ENCODE assay signal across 18 cellular contexts in genomic region chr18:35683021-35683420, GRCh38.
"Had no signal": no experiment of that assay in that cellular context is flagged by ENCODE, and none has a peak within 500 bp of the region (broad histone marks: within the 10 kb centered on the region; RNA-seq: fewer than 3 reads in every experiment).

No MANE protein-coding gene starts in this region.

- H3K9me3 ChIP-seq: esophagus squamous epithelium, gastrocnemius medialis, prostate gland, right lobe of liver, thoracic aorta had no signal

- H3K4me3 ChIP-seq: esophagus squamous epithelium, gastrocnemius medialis, hepatocyte, prostate gland, right lobe of liver, thoracic aorta had no signal

- H3K4me3 Mint-ChIP-seq: activated CD8-positive, alpha-beta T cell treated with anti-CD3 and anti-CD28 coated beads for 36 hours; activated naive CD8-positive, alpha-beta T cell treated with anti-CD3 and anti-CD28 coated beads, Interleukin-2, amount 10 ng/mL, durations not matched to agents 7 days and 5 days; activated T-cell treated with anti-CD3 and anti-CD28 coated beads, Interleukin-2, amount 50 U/mL, for 72 hours; mesothelial cell of epicardium; naive thymus-derived CD4-positive, alpha-beta T cell; stimulated activated naive CD8-positive, alpha-beta T cell treated with anti-CD3 and anti-CD28 coated beads, Interleukin-15, Interleukin-2, amounts not matched to agents 100 ng/mL and 50 ng/mL, for 24 hours had no signal

- H3K27me3 ChIP-seq: esophagus squamous epithelium, gastrocnemius medialis, hepatocyte, right lobe of liver had no signal

- H3K36me3 ChIP-seq: prostate gland, right lobe of liver, thoracic aorta, WERI-Rb-1 had no signal

- H3K4me1 Mint-ChIP-seq: activated naive CD8-positive, alpha-beta T cell treated with anti-CD3 and anti-CD28 coated beads, Interleukin-2, amount 10 ng/mL, durations not matched to agents 7 days and 5 days had no signal

- DNase-seq: activated CD4-positive, alpha-beta T cell treated with anti-CD3 and anti-CD28 coated beads for 4 hours; activated CD8-positive, alpha-beta memory T cell treated with anti-CD3 and anti-CD28 coated beads, Interleukin-2, amount 50 U/mL, for 4 hours; activated CD8-positive, alpha-beta T cell treated with anti-CD3 and anti-CD28 coated beads for 36 hours; activated naive CD8-positive, alpha-beta T cell treated with anti-CD3 and anti-CD28 coated beads, Interleukin-2, amount 10 ng/mL, durations not matched to agents 7 days and 5 days; activated T-cell treated with anti-CD3 and anti-CD28 coated beads, Interleukin-2, amount 50 U/mL, for 72 hours; aorta; esophagus squamous epithelium; gastrocnemius medialis; kidney; naive thymus-derived CD4-positive, alpha-beta T cell; right lobe of liver; stimulated activated CD4-positive, alpha-beta T cell treated with anti-CD3 and anti-CD28 coated beads, Interleukin-4, amount 100 ng/mL, for 1 hour; WERI-Rb-1 had no signal

- H3K4me1 ChIP-seq: esophagus squamous epithelium, gastrocnemius medialis, prostate gland, right lobe of liver had no signal

- FAIRE-seq: kidney had no signal

- H3K9me3 Mint-ChIP-seq: activated CD8-positive, alpha-beta T cell treated with anti-CD3 and anti-CD28 coated beads for 36 hours; activated naive CD8-positive, alpha-beta T cell treated with anti-CD3 and anti-CD28 coated beads, Interleukin-2, amount 10 ng/mL, durations not matched to agents 7 days and 5 days; activated T-cell treated with anti-CD3 and anti-CD28 coated beads, Interleukin-2, amount 50 U/mL, for 72 hours; mesothelial cell of epicardium; naive thymus-derived CD4-positive, alpha-beta T cell; stimulated activated naive CD8-positive, alpha-beta T cell treated with anti-CD3 and anti-CD28 coated beads, Interleukin-15, Interleukin-2, amounts not matched to agents 100 ng/mL and 50 ng/mL, for 24 hours had no signal

- H3K27ac Mint-ChIP-seq: activated CD8-positive, alpha-beta T cell treated with anti-CD3 and anti-CD28 coated beads for 36 hours; activated naive CD8-positive, alpha-beta T cell treated with anti-CD3 and anti-CD28 coated beads, Interleukin-2, amount 10 ng/mL, durations not matched to agents 7 days and 5 days; activated T-cell treated with anti-CD3 and anti-CD28 coated beads, Interleukin-2, amount 50 U/mL, for 72 hours; mesothelial cell of epicardium; naive thymus-derived CD4-positive, alpha-beta T cell; stimulated activated naive CD8-positive, alpha-beta T cell treated with anti-CD3 and anti-CD28 coated beads, Interleukin-15, Interleukin-2, amounts not matched to agents 100 ng/mL and 50 ng/mL, for 24 hours had no signal

- H3K27ac ChIP-seq: esophagus squamous epithelium, gastrocnemius medialis, hepatocyte, prostate gland, right lobe of liver, thoracic aorta, WERI-Rb-1 had no signal

- H3K27me3 Mint-ChIP-seq: activated CD8-positive, alpha-beta T cell treated with anti-CD3 and anti-CD28 coated beads for 36 hours; activated naive CD8-positive, alpha-beta T cell treated with anti-CD3 and anti-CD28 coated beads, Interleukin-2, amount 10 ng/mL, durations not matched to agents 7 days and 5 days; naive thymus-derived CD4-positive, alpha-beta T cell; stimulated activated naive CD8-positive, alpha-beta T cell treated with anti-CD3 and anti-CD28 coated beads, Interleukin-15, Interleukin-2, amounts not matched to agents 100 ng/mL and 50 ng/mL, for 24 hours had no signal
